1 cellular context compared by ENCODE assay signal in genomic region chr1:67535474-67535873, GRCh38.
TF ChIP-seq lines count a peak whose summit lies in the region.

No MANE protein-coding gene starts in this region.

TF ChIP-seq in K562, 482 proteins besides CTCF, POLR2A, EP300 and RAD21 (continued from another document and continues in another):
- TF ChIP-seq ZNF518B (CRISPR knock-in tag; IDR thresholded peaks at IDR 0.05) = no peak
- TF ChIP-seq SUPT5H (IDR thresholded peaks at IDR 0.05) = no peak
- no peak for TF ChIP-seq MED1 (CRISPR knock-in tag; IDR thresholded peaks at IDR 0.05; ENCODE audit: borderline replicate concordance)
- no peak for TF ChIP-seq ZNF699 (CRISPR knock-in tag; IDR thresholded peaks at IDR 0.05; ENCODE audit: insufficient replicate concordance)
- no peak for TF ChIP-seq ZNF785 (CRISPR knock-in tag; IDR thresholded peaks at IDR 0.05)
- TF ChIP-seq NCOA4 (IDR thresholded peaks at IDR 0.05; ENCODE audit: partially characterized antibody) = no peak
- TF ChIP-seq, protein P1, sequence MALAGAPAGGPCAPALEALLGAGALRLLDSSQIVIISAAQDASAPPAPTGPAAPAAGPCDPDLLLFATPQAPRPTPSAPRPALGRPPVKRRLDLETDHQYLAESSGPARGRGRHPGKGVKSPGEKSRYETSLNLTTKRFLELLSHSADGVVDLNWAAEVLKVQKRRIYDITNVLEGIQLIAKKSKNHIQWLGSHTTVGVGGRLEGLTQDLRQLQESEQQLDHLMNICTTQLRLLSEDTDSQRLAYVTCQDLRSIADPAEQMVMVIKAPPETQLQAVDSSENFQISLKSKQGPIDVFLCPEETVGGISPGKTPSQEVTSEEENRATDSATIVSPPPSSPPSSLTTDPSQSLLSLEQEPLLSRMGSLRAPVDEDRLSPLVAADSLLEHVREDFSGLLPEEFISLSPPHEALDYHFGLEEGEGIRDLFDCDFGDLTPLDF (CRISPR knock-in tag; IDR thresholded peaks at IDR 0.05) = no peak
- TF ChIP-seq SMAD3 (CRISPR knock-in tag; conservative IDR thresholded peaks at IDR 0.05) = no peak
- TF ChIP-seq HIVEP1 (CRISPR knock-in tag; IDR thresholded peaks at IDR 0.05) = no peak
- TF ChIP-seq CBFA2T2 (conservative IDR thresholded peaks at IDR 0.05) = no peak
- no peak for TF ChIP-seq MCM2 (IDR thresholded peaks at IDR 0.05; ENCODE audit: low read depth)
- no peak for TF ChIP-seq MCM3 (IDR thresholded peaks at IDR 0.05)
- TF ChIP-seq FUS (optimal IDR thresholded peaks at IDR 0.05; ENCODE audit: low read depth, low read length) = no peak
- no peak for TF ChIP-seq JUNB (CRISPR knock-in tag; conservative IDR thresholded peaks at IDR 0.05)
- TF ChIP-seq MEIS2 (IDR thresholded peaks at IDR 0.05; ENCODE audit: partially characterized antibody) = peak; percentile 49
- no peak for TF ChIP-seq ZBTB1 (CRISPR knock-in tag; IDR thresholded peaks at IDR 0.05; ENCODE audit: borderline replicate concordance, low read depth)
- no peak for TF ChIP-seq NCOA1 (IDR thresholded peaks at IDR 0.05; ENCODE audit: low read depth)
- no peak for TF ChIP-seq ETS1 (conservative IDR thresholded peaks at IDR 0.05; ENCODE audit: control insufficient read depth, low read depth, low read length)
- no peak for TF ChIP-seq SIN3A (IDR thresholded peaks at IDR 0.05; ENCODE audit: borderline replicate concordance in 2 of 2, control insufficient read depth in 1 of 2, low read depth in 2 of 2, low read length in 2 of 2)
- TF ChIP-seq PTBP1 (IDR thresholded peaks at IDR 0.05; ENCODE audit: low read depth, low read length) = no peak
- no peak for TF ChIP-seq ZNF717 (CRISPR knock-in tag; IDR thresholded peaks at IDR 0.05)
- TF ChIP-seq ZFP91 (CRISPR knock-in tag; IDR thresholded peaks at IDR 0.05) = no peak
- peak; percentile 79; the same call in 1 of the 2 replicates for TF ChIP-seq STAG1 (CRISPR knock-in tag; IDR thresholded peaks at IDR 0.05; ENCODE audit: borderline replicate concordance)
- no peak for TF ChIP-seq PTRF (tag; IDR thresholded peaks at IDR 0.05)
- no peak for TF ChIP-seq ZNF551 (CRISPR knock-in tag; IDR thresholded peaks at IDR 0.05)
- no peak for TF ChIP-seq PYGO2 (tag; IDR thresholded peaks at IDR 0.05)
- TF ChIP-seq, protein P2, sequence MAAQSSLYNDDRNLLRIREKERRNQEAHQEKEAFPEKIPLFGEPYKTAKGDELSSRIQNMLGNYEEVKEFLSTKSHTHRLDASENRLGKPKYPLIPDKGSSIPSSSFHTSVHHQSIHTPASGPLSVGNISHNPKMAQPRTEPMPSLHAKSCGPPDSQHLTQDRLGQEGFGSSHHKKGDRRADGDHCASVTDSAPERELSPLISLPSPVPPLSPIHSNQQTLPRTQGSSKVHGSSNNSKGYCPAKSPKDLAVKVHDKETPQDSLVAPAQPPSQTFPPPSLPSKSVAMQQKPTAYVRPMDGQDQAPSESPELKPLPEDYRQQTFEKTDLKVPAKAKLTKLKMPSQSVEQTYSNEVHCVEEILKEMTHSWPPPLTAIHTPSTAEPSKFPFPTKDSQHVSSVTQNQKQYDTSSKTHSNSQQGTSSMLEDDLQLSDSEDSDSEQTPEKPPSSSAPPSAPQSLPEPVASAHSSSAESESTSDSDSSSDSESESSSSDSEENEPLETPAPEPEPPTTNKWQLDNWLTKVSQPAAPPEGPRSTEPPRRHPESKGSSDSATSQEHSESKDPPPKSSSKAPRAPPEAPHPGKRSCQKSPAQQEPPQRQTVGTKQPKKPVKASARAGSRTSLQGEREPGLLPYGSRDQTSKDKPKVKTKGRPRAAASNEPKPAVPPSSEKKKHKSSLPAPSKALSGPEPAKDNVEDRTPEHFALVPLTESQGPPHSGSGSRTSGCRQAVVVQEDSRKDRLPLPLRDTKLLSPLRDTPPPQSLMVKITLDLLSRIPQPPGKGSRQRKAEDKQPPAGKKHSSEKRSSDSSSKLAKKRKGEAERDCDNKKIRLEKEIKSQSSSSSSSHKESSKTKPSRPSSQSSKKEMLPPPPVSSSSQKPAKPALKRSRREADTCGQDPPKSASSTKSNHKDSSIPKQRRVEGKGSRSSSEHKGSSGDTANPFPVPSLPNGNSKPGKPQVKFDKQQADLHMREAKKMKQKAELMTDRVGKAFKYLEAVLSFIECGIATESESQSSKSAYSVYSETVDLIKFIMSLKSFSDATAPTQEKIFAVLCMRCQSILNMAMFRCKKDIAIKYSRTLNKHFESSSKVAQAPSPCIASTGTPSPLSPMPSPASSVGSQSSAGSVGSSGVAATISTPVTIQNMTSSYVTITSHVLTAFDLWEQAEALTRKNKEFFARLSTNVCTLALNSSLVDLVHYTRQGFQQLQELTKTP (IDR thresholded peaks at IDR 0.05; ENCODE audit: low read depth in 1 of 2, partially characterized antibody in 2 of 2) = peak in 1 of 2 experiments; percentile 37
- TF ChIP-seq ZNF12 (CRISPR knock-in tag; IDR thresholded peaks at IDR 0.05) = no peak
- TF ChIP-seq ZNF263 (CRISPR knock-in tag; IDR thresholded peaks at IDR 0.05; ENCODE audit: borderline replicate concordance) = no peak
- no peak for TF ChIP-seq ZNF174 (CRISPR knock-in tag; IDR thresholded peaks at IDR 0.05)
- no peak for TF ChIP-seq ZFP36 (IDR thresholded peaks at IDR 0.05; ENCODE audit: low read depth, low read length, partially characterized antibody)
- TF ChIP-seq TSC22D4 (tag; IDR thresholded peaks at IDR 0.05) = no peak
- no peak for TF ChIP-seq PPARD (CRISPR knock-in tag; IDR thresholded peaks at IDR 0.05)
- TF ChIP-seq XRCC3 (IDR thresholded peaks at IDR 0.05) = no peak
- TF ChIP-seq SFPQ (IDR thresholded peaks at IDR 0.05; ENCODE audit: low read depth, low read length) = no peak
- no peak for TF ChIP-seq ZC3H4 (CRISPR knock-in tag; IDR thresholded peaks at IDR 0.05; ENCODE audit: borderline replicate concordance)
- TF ChIP-seq ZNF655 (CRISPR knock-in tag; IDR thresholded peaks at IDR 0.05) = no peak
- peak; percentile 30; the same call in 1 of the 2 replicates for TF ChIP-seq TOE1 (IDR thresholded peaks at IDR 0.05; ENCODE audit: borderline replicate concordance)
- TF ChIP-seq TOE1 (CRISPR knock-in tag; IDR thresholded peaks at IDR 0.05; ENCODE audit: borderline replicate concordance, low read depth) = no peak
- TF ChIP-seq ETV5 (CRISPR knock-in tag; IDR thresholded peaks at IDR 0.05; ENCODE audit: low read depth) = 0 out of 2 replicates have a peak, but pooled peaks have one; percentile 26
- TF ChIP-seq ZNF165 (CRISPR knock-in tag; IDR thresholded peaks at IDR 0.05; ENCODE audit: borderline replicate concordance) = no peak
- TF ChIP-seq SIRT6 (IDR thresholded peaks at IDR 0.05; ENCODE audit: low read depth, low read length) = no peak
- no peak for TF ChIP-seq ZNF75A (CRISPR knock-in tag; IDR thresholded peaks at IDR 0.05)
- no peak for TF ChIP-seq CHD2 (IDR thresholded peaks at IDR 0.05; ENCODE audit: low read depth, low read length)
- TF ChIP-seq ZNF445 (CRISPR knock-in tag; IDR thresholded peaks at IDR 0.05; ENCODE audit: low read depth) = no peak
- 0 out of 2 replicates have a peak, but pooled peaks have one; percentile 17 for TF ChIP-seq JUN (IDR thresholded peaks at IDR 0.05; ENCODE audit: borderline replicate concordance, low read depth, low read length)
- no peak for TF ChIP-seq JUN (CRISPR knock-in tag; IDR thresholded peaks at IDR 0.05; ENCODE audit: borderline replicate concordance)
- TF ChIP-seq ZBTB17 (CRISPR knock-in tag; IDR thresholded peaks at IDR 0.05) = no peak
- TF ChIP-seq PCBP2 (IDR thresholded peaks at IDR 0.05; ENCODE audit: low read depth, low read length, poor library complexity, severe bottlenecking) = no peak
- no peak for TF ChIP-seq PURB (CRISPR knock-in tag; IDR thresholded peaks at IDR 0.05; ENCODE audit: low read depth)
- TF ChIP-seq, protein P3, sequence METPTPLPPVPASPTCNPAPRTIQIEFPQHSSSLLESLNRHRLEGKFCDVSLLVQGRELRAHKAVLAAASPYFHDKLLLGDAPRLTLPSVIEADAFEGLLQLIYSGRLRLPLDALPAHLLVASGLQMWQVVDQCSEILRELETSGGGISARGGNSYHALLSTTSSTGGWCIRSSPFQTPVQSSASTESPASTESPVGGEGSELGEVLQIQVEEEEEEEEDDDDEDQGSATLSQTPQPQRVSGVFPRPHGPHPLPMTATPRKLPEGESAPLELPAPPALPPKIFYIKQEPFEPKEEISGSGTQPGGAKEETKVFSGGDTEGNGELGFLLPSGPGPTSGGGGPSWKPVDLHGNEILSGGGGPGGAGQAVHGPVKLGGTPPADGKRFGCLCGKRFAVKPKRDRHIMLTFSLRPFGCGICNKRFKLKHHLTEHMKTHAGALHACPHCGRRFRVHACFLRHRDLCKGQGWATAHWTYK (CRISPR knock-in tag; IDR thresholded peaks at IDR 0.05) = no peak
- TF ChIP-seq TGIF2 (CRISPR knock-in tag; IDR thresholded peaks at IDR 0.05) = no peak
- TF ChIP-seq ZBTB7A (IDR thresholded peaks at IDR 0.05; ENCODE audit: borderline replicate concordance, control insufficient read depth, low read depth, low read length) = no peak
- peak in 1 of 2 experiments; percentile 38; a peak in 1 of 4 replicates for TF ChIP-seq MAZ (CRISPR knock-in tag; conservative IDR thresholded peaks at IDR 0.05 in 1 of 2, IDR thresholded peaks at IDR 0.05 in 1 of 2)
